ENCODE assay signal across 1 cellular context in genomic region chr1:162369571-162369970, GRCh38.
TF ChIP-seq lines count a peak whose summit lies in the region.

No MANE protein-coding gene starts in this region.

TF ChIP-seq in HepG2, 621 proteins besides CTCF, POLR2A, EP300 and RAD21:
- TF ChIP-seq ZNF703 (CRISPR knock-in tag; IDR thresholded peaks at IDR 0.05; ENCODE audit: borderline replicate concordance) (no peak), RERE (CRISPR knock-in tag; IDR thresholded peaks at IDR 0.05; ENCODE audit: low read depth) (no peak), TSC22D2 (CRISPR knock-in tag; IDR thresholded peaks at IDR 0.05; ENCODE audit: borderline replicate concordance) (no peak), GZF1 (CRISPR knock-in tag; IDR thresholded peaks at IDR 0.05) (no peak), ARNTL (CRISPR knock-in tag; IDR thresholded peaks at IDR 0.05) (no peak), SP5 (CRISPR knock-in tag; IDR thresholded peaks at IDR 0.05; ENCODE audit: borderline replicate concordance, low read depth) (no peak), ZNF136 (CRISPR knock-in tag; IDR thresholded peaks at IDR 0.05; ENCODE audit: low read depth) (no peak)
